Comparison of ENCODE assay signal across 1 cellular context in the genomic region with DNA sequence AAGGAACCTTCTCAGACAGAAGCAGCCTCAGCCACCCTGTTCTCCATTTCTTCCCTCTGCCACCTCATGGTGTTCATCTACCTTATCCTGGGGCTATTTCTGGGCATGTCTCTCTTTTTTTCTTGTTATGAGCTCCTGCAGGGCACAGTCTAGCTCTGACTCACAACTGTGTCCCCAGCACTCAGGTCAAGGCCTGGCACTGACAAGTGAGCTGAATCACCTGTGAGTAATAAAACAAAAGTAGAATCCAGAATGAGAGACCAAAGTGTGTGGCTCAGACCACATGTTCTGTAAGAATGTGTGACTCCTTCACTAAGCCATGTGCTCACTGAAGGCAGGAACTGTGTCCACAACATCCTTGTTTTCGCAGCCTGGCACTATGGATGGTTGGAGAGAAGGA.
A peak's percentile ranks its signal among the peaks of the same experiment; 100 is the strongest.
TF ChIP-seq lines count a peak whose summit lies in the region.

No MANE protein-coding gene starts in this region.

TF ChIP-seq in HCT116, 20 proteins besides CTCF, POLR2A, EP300 and RAD21 (continued from another document):
- TF ChIP-seq, protein P1, sequence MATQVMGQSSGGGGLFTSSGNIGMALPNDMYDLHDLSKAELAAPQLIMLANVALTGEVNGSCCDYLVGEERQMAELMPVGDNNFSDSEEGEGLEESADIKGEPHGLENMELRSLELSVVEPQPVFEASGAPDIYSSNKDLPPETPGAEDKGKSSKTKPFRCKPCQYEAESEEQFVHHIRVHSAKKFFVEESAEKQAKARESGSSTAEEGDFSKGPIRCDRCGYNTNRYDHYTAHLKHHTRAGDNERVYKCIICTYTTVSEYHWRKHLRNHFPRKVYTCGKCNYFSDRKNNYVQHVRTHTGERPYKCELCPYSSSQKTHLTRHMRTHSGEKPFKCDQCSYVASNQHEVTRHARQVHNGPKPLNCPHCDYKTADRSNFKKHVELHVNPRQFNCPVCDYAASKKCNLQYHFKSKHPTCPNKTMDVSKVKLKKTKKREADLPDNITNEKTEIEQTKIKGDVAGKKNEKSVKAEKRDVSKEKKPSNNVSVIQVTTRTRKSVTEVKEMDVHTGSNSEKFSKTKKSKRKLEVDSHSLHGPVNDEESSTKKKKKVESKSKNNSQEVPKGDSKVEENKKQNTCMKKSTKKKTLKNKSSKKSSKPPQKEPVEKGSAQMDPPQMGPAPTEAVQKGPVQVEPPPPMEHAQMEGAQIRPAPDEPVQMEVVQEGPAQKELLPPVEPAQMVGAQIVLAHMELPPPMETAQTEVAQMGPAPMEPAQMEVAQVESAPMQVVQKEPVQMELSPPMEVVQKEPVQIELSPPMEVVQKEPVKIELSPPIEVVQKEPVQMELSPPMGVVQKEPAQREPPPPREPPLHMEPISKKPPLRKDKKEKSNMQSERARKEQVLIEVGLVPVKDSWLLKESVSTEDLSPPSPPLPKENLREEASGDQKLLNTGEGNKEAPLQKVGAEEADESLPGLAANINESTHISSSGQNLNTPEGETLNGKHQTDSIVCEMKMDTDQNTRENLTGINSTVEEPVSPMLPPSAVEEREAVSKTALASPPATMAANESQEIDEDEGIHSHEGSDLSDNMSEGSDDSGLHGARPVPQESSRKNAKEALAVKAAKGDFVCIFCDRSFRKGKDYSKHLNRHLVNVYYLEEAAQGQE (IDR thresholded peaks at IDR 0.05; ENCODE audit: low read depth), result no peak
- no peak for TF ChIP-seq ZNF274 (IDR thresholded peaks at IDR 0.05; ENCODE audit: low read depth, low read length)
- no peak for TF ChIP-seq POLR2AphosphoS5 (IDR thresholded peaks at IDR 0.05; ENCODE audit: low read depth, low read length)
- TF ChIP-seq SRF (IDR thresholded peaks at IDR 0.05; ENCODE audit: low read depth), result no peak
- no peak for TF ChIP-seq EZH2phosphoT487 (IDR thresholded peaks at IDR 0.05; ENCODE audit: borderline replicate concordance)
- TF ChIP-seq CBX3 (IDR thresholded peaks at IDR 0.05; ENCODE audit: low read depth), result peak; percentile 66; the same call in 1 of the 2 replicates
- peak; percentile 48 for TF ChIP-seq SP1 (IDR thresholded peaks at IDR 0.05; ENCODE audit: low read depth)
- peak; percentile 37; the same call in 1 of the 2 replicates for TF ChIP-seq CEBPB (IDR thresholded peaks at IDR 0.05; ENCODE audit: low read depth)
- TF ChIP-seq, protein P2, sequence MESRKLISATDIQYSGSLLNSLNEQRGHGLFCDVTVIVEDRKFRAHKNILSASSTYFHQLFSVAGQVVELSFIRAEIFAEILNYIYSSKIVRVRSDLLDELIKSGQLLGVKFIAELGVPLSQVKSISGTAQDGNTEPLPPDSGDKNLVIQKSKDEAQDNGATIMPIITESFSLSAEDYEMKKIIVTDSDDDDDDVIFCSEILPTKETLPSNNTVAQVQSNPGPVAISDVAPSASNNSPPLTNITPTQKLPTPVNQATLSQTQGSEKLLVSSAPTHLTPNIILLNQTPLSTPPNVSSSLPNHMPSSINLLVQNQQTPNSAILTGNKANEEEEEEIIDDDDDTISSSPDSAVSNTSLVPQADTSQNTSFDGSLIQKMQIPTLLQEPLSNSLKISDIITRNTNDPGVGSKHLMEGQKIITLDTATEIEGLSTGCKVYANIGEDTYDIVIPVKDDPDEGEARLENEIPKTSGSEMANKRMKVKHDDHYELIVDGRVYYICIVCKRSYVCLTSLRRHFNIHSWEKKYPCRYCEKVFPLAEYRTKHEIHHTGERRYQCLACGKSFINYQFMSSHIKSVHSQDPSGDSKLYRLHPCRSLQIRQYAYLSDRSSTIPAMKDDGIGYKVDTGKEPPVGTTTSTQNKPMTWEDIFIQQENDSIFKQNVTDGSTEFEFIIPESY (IDR thresholded peaks at IDR 0.05; ENCODE audit: extremely low read depth, insufficient replicate concordance, low read length), result no peak
- no peak for TF ChIP-seq EZH2 (IDR thresholded peaks at IDR 0.05)
- TF ChIP-seq, protein P3, sequence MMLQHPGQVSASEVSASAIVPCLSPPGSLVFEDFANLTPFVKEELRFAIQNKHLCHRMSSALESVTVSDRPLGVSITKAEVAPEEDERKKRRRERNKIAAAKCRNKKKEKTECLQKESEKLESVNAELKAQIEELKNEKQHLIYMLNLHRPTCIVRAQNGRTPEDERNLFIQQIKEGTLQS (IDR thresholded peaks at IDR 0.05), result no peak
- TF ChIP-seq ELF1 (IDR thresholded peaks at IDR 0.05; ENCODE audit: borderline replicate concordance, low read depth), result no peak
- no peak for TF ChIP-seq TCF7L2 (IDR thresholded peaks at IDR 0.05; ENCODE audit: borderline replicate concordance, extremely low read depth, insufficient read depth, insufficient read length)
- TF ChIP-seq JUND (IDR thresholded peaks at IDR 0.05), result peak; percentile 65
- no peak for TF ChIP-seq YY1 (IDR thresholded peaks at IDR 0.05; ENCODE audit: extremely low read depth, insufficient replicate concordance, low read depth, low read length)
- no peak for TF ChIP-seq SIN3A (IDR thresholded peaks at IDR 0.05; ENCODE audit: low read depth)
- TF ChIP-seq, protein P4, sequence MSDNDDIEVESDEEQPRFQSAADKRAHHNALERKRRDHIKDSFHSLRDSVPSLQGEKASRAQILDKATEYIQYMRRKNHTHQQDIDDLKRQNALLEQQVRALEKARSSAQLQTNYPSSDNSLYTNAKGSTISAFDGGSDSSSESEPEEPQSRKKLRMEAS (IDR thresholded peaks at IDR 0.05), result peak; percentile 91
- TF ChIP-seq FOSL1 (IDR thresholded peaks at IDR 0.05; ENCODE audit: low read depth), result peak; percentile 75
